ENCODE assay signal across 9 cellular contexts in genomic region chr17:68513932-68514331, GRCh38. TPM values are rescaled to one million over a fixed set of nuclear protein-coding genes. Genes with fewer than 3 reads are reported as not detected.
DNase-seq lines count a peak whose midpoint lies in the region; ATAC-seq, FAIRE-seq and TF ChIP-seq lines count a peak whose summit lies in the region.
"Had no signal": no experiment of that assay in that cellular context is flagged by ENCODE, and none has a peak within 500 bp of the region (broad histone marks: within the 10 kb centered on the region; RNA-seq: fewer than 3 reads in every experiment).

No MANE protein-coding gene starts in this region.

- FAIRE-seq in GM19239 (lab: Jason Lieb, UNC), result peak; percentile 4

- no peak for TF ChIP-seq CTCF in retinal pigment epithelial cell (conservative IDR thresholded peaks at IDR 0.05; ENCODE audit: low read depth, low read length)

- H3K4me3 ChIP-seq in SJSA1, result peak overlapping the region; percentile 99
- H3K4me3 ChIP-seq in retinal pigment epithelial cell (ENCODE audit: low read length), result peak overlapping the region; percentile 99

- H3K9me3 ChIP-seq in SJSA1 (replicated peaks), result no peaks in the 10 kb centered on the region

- ATAC-seq in GM18858 (IDR thresholded peaks at IDR 0.05; ENCODE audit: unreplicated experiment), result no peak
- no peak for ATAC-seq in HG03196 (IDR thresholded peaks at IDR 0.05; ENCODE audit: unreplicated experiment)

- no peaks in the 10 kb centered on the region for H3K27me3 ChIP-seq in SJSA1 (replicated peaks)

- peaks cover 24% of the 10 kb centered on the region for H3K4me1 ChIP-seq in SJSA1 (replicated peaks)

- DNase-seq in GM19239 (ENCODE audit: insufficient read length, low spot score), result no peak
- DNase-seq in SJSA1 (ENCODE audit: low read depth in 1 of 2, low spot score in 2 of 2), result peak in 1 of 2 experiments; percentile 21
- DNase-seq in fibroblast of peridontal ligament (ENCODE audit: extremely low read depth), result peak; percentile 37
- no peak for DNase-seq in retinal pigment epithelial cell (ENCODE audit: low read depth)
- DNase-seq in MV-4-11 (lab: John Stamatoyannopoulos, UW), result no peak
- no peak for DNase-seq in COLO829 (ENCODE audit: low spot score)
- DNase-seq: left colon had no signal

- peaks cover 62% of the 10 kb centered on the region for H3K36me3 ChIP-seq in SJSA1

- H3K27ac ChIP-seq in SJSA1, result peak overlapping the region; percentile 100; the same call in 1 of the 2 replicates

RNA-seq across cellular contexts. Expression of gene PRKAR1A, which starts 1.7 kb away (rescaled TPM):
- 433 and 529 TPM in 2 replicates for total RNA-seq in SJSA1 (2014; rRNA removed; shearing (Covaris generic))

RNA-seq across cellular contexts. Expression of gene WIPI1, which starts 56.6 kb away (rescaled TPM):
- 35.1 and 53.5 TPM in 2 replicates for total RNA-seq in SJSA1 (2014; rRNA removed; shearing (Covaris generic))
